ENCODE assay signal across 1 cellular context in the genomic region with DNA sequence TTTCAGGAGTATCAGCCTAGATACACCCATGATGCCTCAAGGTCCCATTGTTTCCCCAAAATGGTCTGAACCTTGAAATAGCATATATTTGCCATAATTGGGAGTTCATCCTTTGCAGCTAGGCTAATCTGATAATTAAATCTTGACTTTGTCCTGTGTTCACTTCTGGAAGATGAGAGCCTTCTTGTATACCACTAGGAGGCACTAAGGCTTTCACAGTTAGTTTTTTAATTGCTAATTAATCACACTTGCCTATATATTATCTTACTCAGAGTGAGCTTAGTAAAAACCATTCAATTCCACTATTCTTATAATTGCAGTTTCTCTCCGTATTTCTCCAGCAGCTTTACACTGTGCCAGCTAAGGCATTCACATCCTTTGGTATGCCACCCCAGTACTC.
TF ChIP-seq lines count a peak whose summit lies in the region.

No MANE protein-coding gene starts in this region.

TF ChIP-seq in IMR-90, 13 proteins besides CTCF, POLR2A, EP300 and RAD21 (continued from another document):
- TF ChIP-seq, protein P1, sequence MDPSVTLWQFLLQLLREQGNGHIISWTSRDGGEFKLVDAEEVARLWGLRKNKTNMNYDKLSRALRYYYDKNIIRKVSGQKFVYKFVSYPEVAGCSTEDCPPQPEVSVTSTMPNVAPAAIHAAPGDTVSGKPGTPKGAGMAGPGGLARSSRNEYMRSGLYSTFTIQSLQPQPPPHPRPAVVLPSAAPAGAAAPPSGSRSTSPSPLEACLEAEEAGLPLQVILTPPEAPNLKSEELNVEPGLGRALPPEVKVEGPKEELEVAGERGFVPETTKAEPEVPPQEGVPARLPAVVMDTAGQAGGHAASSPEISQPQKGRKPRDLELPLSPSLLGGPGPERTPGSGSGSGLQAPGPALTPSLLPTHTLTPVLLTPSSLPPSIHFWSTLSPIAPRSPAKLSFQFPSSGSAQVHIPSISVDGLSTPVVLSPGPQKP (IDR thresholded peaks at IDR 0.05; ENCODE audit: borderline replicate concordance, low read depth, low read length), result no peak
- no peak for TF ChIP-seq SMC3 (IDR thresholded peaks at IDR 0.05; ENCODE audit: low read depth, low read length)
